ENCODE assay signal across 1 cellular context in genomic region chr9:136687721-136688223, GRCh38.
TF ChIP-seq lines count a peak whose summit lies in the region.

No MANE protein-coding gene starts in this region.

TF ChIP-seq in K562, 482 proteins besides CTCF, POLR2A, EP300 and RAD21:
- TF ChIP-seq TRIM28 (IDR thresholded peaks at IDR 0.05), result 0 out of 2 replicates have a peak, but pooled peaks have one; percentile 19
- peak; percentile 26 to 44; a peak in 2 of 4 replicates for TF ChIP-seq NRF1 (conservative IDR thresholded peaks at IDR 0.05 in 1 of 2, IDR thresholded peaks at IDR 0.05 in 1 of 2)
- TF ChIP-seq E2F6 (IDR thresholded peaks at IDR 0.05; ENCODE audit: borderline replicate concordance in 1 of 2, extremely low read depth in 1 of 2, insufficient read depth in 1 of 2, insufficient read length in 1 of 2, low read depth in 1 of 2, low read length in 1 of 2, poor library complexity in 1 of 2, severe bottlenecking in 1 of 2), result peak in 1 of 2 experiments; percentile 18
- TF ChIP-seq ZNF24 (IDR thresholded peaks at IDR 0.05), result no peak
- TF ChIP-seq GABPA (tag; conservative IDR thresholded peaks at IDR 0.05; ENCODE audit: low read depth), result no peak
- 0 out of 2 replicates have a peak, but pooled peaks have one; percentile 9 for TF ChIP-seq NFE2 (IDR thresholded peaks at IDR 0.05; ENCODE audit: low read depth)
- peak; percentile 20; the same call in 1 of the 2 replicates for TF ChIP-seq CBX1 (IDR thresholded peaks at IDR 0.05; ENCODE audit: low read depth)
TF ChIP-seq in K562: peak in this region for 5.
